Comparison of ENCODE assay signal across 11 cellular contexts in the genomic region with DNA sequence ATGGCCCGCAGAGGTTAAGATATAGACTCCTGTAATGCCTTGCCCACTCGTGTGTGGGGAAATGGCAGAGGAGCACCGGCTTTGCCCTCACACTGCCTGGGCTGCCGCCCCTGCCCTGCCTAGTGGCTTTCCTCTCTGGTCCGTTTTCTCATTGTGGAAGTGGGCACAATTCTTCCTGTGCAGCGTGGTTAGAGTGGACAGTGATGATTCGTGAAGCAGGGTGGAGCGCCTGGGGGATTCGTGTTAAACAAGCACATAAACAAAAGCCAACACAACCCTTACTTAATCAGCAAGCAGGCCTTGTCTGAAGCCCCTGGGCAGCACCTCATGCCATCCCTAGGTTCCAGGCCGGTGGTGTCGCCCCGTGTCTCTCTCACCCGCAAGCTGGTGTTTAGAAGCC.
A peak's percentile ranks its signal among the peaks of the same experiment; 100 is the strongest.
DNase-seq lines count a peak whose midpoint lies in the region; ATAC-seq and TF ChIP-seq lines count a peak whose summit lies in the region.
"Had no signal": no experiment of that assay in that cellular context is flagged by ENCODE, and none has a peak within 500 bp of the region (broad histone marks: within the 10 kb centered on the region; RNA-seq: fewer than 3 reads in every experiment).

No MANE protein-coding gene starts in this region.

- 0 out of 2 replicates have a peak, but pooled peaks cover 3% of the 10 kb centered on the region for H4K20me1 ChIP-seq in DND-41 (ENCODE audit: insufficient read depth, low read length)

- no peak for ATAC-seq in DND-41 (ENCODE audit: insufficient read depth, low read depth)
- ATAC-seq in GM19035 (IDR thresholded peaks at IDR 0.05; ENCODE audit: unreplicated experiment): no peak

- H3K27ac Mint-ChIP-seq in endothelial cell (ENCODE audit: unreplicated experiment): peak overlapping the region; percentile 50

- peaks cover 12% of the 10 kb centered on the region for H3K36me3 Mint-ChIP-seq in endothelial cell (ENCODE audit: low read depth, unreplicated experiment)

- H3K27me3 Mint-ChIP-seq in endothelial cell (ENCODE audit: unreplicated experiment): peaks cover 13% of the 10 kb centered on the region

- H3K4me1 Mint-ChIP-seq in endothelial cell (ENCODE audit: unreplicated experiment): peaks cover 24% of the 10 kb centered on the region

- H2AFZ ChIP-seq in DND-41 (ENCODE audit: low read depth, low read length): no peak overlapping the region

- H3K36me3 ChIP-seq in DND-41 (ENCODE audit: insufficient read depth, low read length): peaks cover 43% of the 10 kb centered on the region; the same call in 1 of the 2 replicates
- no peaks in the 10 kb centered on the region for H3K36me3 ChIP-seq in Peyer's patch
- no peaks in the 10 kb centered on the region for H3K36me3 ChIP-seq in skeletal muscle tissue (ENCODE audit: control insufficient read depth in 3 of 3, insufficient read depth in 3 of 3, low read length in 3 of 3)

- H3K9me3 ChIP-seq in DND-41 (ENCODE audit: insufficient read depth, low read length, severe bottlenecking) (no peaks in the 10 kb centered on the region), Peyer's patch (no peaks in the 10 kb centered on the region), skeletal muscle tissue (ENCODE audit: control insufficient read depth in 3 of 3, low read length in 3 of 3) (no peaks in the 10 kb centered on the region)

- no peak overlapping the region for H3K4me3 Mint-ChIP-seq in endothelial cell (ENCODE audit: unreplicated experiment)

- TF ChIP-seq POLR2A in Peyer's patch (IDR thresholded peaks at IDR 0.05): no peak

- H3K27me3 ChIP-seq in DND-41 (ENCODE audit: insufficient read depth, low read length, poor library complexity): no peaks in the 10 kb centered on the region
- no peaks in the 10 kb centered on the region for H3K27me3 ChIP-seq in Peyer's patch
- H3K27me3 ChIP-seq in skeletal muscle tissue (ENCODE audit: control insufficient read depth in 3 of 3, insufficient read depth in 3 of 3, low read length in 3 of 3): no peaks in the 10 kb centered on the region
- H3K27me3 ChIP-seq: dorsolateral prefrontal cortex had no signal

- no peak overlapping the region for H3K4me2 ChIP-seq in DND-41 (ENCODE audit: insufficient read depth, low read length)

- DNase-seq in DND-41 (no peak), Peyer's patch (no peak), endothelial cell (ENCODE audit: low spot score) (no peak), UCSD-AML1 (lab: John Stamatoyannopoulos, UW; ENCODE audit: unreplicated experiment) (no peak), A172 (ENCODE audit: low spot score) (no peak), hepatic stellate cell (ENCODE audit: low spot score) (no peak)
- DNase-seq: dorsolateral prefrontal cortex, GOT3, NCI-H524 had no signal

- no peak for TF ChIP-seq CTCF in DND-41 (IDR thresholded peaks at IDR 0.05; ENCODE audit: borderline replicate concordance, extremely low read depth, low read length, poor library complexity, severe bottlenecking)
- no peak for TF ChIP-seq CTCF in Peyer's patch (IDR thresholded peaks at IDR 0.05)
- TF ChIP-seq CTCF in endothelial cell (IDR thresholded peaks at IDR 0.05; ENCODE audit: unreplicated experiment): no peak

- H3K4me3 ChIP-seq in DND-41 (ENCODE audit: low read depth in 1 of 2, low read length in 2 of 2) (no peak overlapping the region), Peyer's patch (no peak overlapping the region), skeletal muscle tissue (ENCODE audit: low read length in 3 of 3) (no peak overlapping the region)

- peaks cover 51% of the 10 kb centered on the region for H3K4me1 ChIP-seq in DND-41 (ENCODE audit: insufficient read depth, low read length)
- H3K4me1 ChIP-seq in Peyer's patch: peaks cover 0 to 49% (median 29%) of the 10 kb centered on the region in 4 donors
- H3K4me1 ChIP-seq in skeletal muscle tissue (ENCODE audit: control insufficient read depth in 3 of 3, insufficient read depth in 3 of 3, low read length in 3 of 3): peaks cover 40 to 51% (median 41%) of the 10 kb centered on the region in 3 donors

- peak overlapping the region; percentile 68 for H3K27ac ChIP-seq in DND-41 (ENCODE audit: low read length)
- peak overlapping the region; percentile 12 to 84 (median 72) for H3K27ac ChIP-seq in Peyer's patch
- H3K27ac ChIP-seq in skeletal muscle tissue (ENCODE audit: low read depth, low read length): peak overlapping the region; percentile 25

- H3K9ac ChIP-seq in DND-41 (ENCODE audit: low read depth, low read length) (no peak overlapping the region), skeletal muscle tissue (ENCODE audit: low read depth in 1 of 3, low read length in 3 of 3) (peak overlapping the region in 1 of 3 donors; percentile 45)

- peaks cover 91% of the 10 kb centered on the region for H3K79me2 ChIP-seq in DND-41 (ENCODE audit: insufficient read depth, low read length)

- H3K9me3 Mint-ChIP-seq in endothelial cell (ENCODE audit: unreplicated experiment): no peaks in the 10 kb centered on the region
